In genomic region chr2:207768168-207768890, GRCh38 we compare ENCODE assay signal across 8 cellular contexts. TPM values are rescaled to one million over a fixed set of nuclear protein-coding genes. Genes with fewer than 3 reads are reported as not detected.
DNase-seq lines count a peak whose midpoint lies in the region; TF ChIP-seq lines count a peak whose summit lies in the region.

No MANE protein-coding gene starts in this region.

- no peaks in the 10 kb centered on the region for H3K36me3 ChIP-seq in PC-9 (ENCODE audit: low read depth)
- peaks cover 0 to 5% of the 10 kb centered on the region in 2 donors for H3K36me3 ChIP-seq in ascending aorta
- no peaks in the 10 kb centered on the region for H3K36me3 ChIP-seq in hepatocyte (replicated peaks; ENCODE audit: insufficient read depth, low read depth)
- H3K36me3 ChIP-seq in sigmoid colon = peaks cover 12 to 47% (median 27%) of the 10 kb centered on the region in 4 donors

- 2% methylated on average over 60 of the region's 74 CpGs for WGBS in hepatocyte (ENCODE audit: low lambda C conversion rate, missing lambda C conversion rate)
- WGBS in sigmoid colon, 2 donors = 1 to 3% methylated on average over 74 of the region's 74 CpGs

- H3K4me3 ChIP-seq in PC-9 (peak overlapping the region; percentile 71), ascending aorta (peak overlapping the region; percentile 75 to 83), hepatocyte (peak overlapping the region; percentile 89), sigmoid colon (peak overlapping the region; percentile 75 to 98 (median 86))

- no peak for TF ChIP-seq EP300 in sigmoid colon (IDR thresholded peaks at IDR 0.05)

- peak overlapping the region; percentile 93 for H2AFZ ChIP-seq in PC-9
- peak overlapping the region; percentile 85 for H2AFZ ChIP-seq in hepatocyte

- no peak for TF ChIP-seq POLR2A in sigmoid colon (IDR thresholded peaks at IDR 0.05)

- H3K9me2 ChIP-seq in PC-9 (ENCODE audit: insufficient read depth) = no peaks in the 10 kb centered on the region
- no peaks in the 10 kb centered on the region for H3K9me2 ChIP-seq in hepatocyte (replicated peaks; ENCODE audit: insufficient read depth)

- H3K27ac ChIP-seq in PC-9 (no peak overlapping the region), ascending aorta (peak overlapping the region; percentile 61 to 65), hepatocyte (peak overlapping the region; percentile 97), sigmoid colon (peak overlapping the region; percentile 81 to 97 (median 92))

- H4K20me1 ChIP-seq in PC-9 (ENCODE audit: insufficient read depth) (no peaks in the 10 kb centered on the region), hepatocyte (ENCODE audit: insufficient read depth, poor library complexity, severe bottlenecking) (peaks cover 5% of the 10 kb centered on the region)

- BruUV-seq in PC-9 (replicated peaks; lab: Mats Ljungman, UMichigan) = TSS peak; percentile 20

- H3K27me3 ChIP-seq in PC-9 (ENCODE audit: insufficient read depth, low read depth) (no peaks in the 10 kb centered on the region), ascending aorta (no peaks in the 10 kb centered on the region), hepatocyte (no peaks in the 10 kb centered on the region), sigmoid colon (no peaks in the 10 kb centered on the region)

- H3K4me1 ChIP-seq in PC-9 (replicated peaks; ENCODE audit: insufficient read depth) (peaks cover 21% of the 10 kb centered on the region), ascending aorta (peaks cover 8 to 9% of the 10 kb centered on the region in 2 donors), hepatocyte (ENCODE audit: insufficient read depth) (peaks cover 17% of the 10 kb centered on the region), sigmoid colon (peaks cover 0 to 58% (median 55%) of the 10 kb centered on the region in 4 donors)

- no peaks in the 10 kb centered on the region for H3K9me3 ChIP-seq in PC-9 (ENCODE audit: insufficient read depth, low read depth)
- H3K9me3 ChIP-seq in ascending aorta = no peaks in the 10 kb centered on the region
- H3K9me3 ChIP-seq in hepatocyte (ENCODE audit: low read depth) = no peaks in the 10 kb centered on the region
- H3K9me3 ChIP-seq in sigmoid colon = no peaks in the 10 kb centered on the region

- intact Hi-C loops in PC-9 (cut with micrococcal nuclease; ENCODE audit: unreplicated experiment) (loop anchor here (2.0 to 5.0 kb wide), 3 partner anchors 59 to 294 kb away; no protein-coding TSS in a partner anchor), ascending aorta (cut with DNase I) (loop anchor here (5.0 kb wide), 2 partner anchors 274 to 484 kb away; no protein-coding TSS in a partner anchor), sigmoid colon (cut with DNase I) (loop anchor here (2.0 kb wide), 2 partner anchors 58 to 162 kb away; no protein-coding TSS in a partner anchor)

- H3K4me2 ChIP-seq in PC-9 = peak overlapping the region; percentile 81
- peak overlapping the region; percentile 96 for H3K4me2 ChIP-seq in hepatocyte

- POLR2A ChIA-PET in PC-9 (lab: Charles Lee; ENCODE audit: unreplicated experiment) = no interaction called here

- CTCF ChIA-PET in PC-9 (lab: Charles Lee) = interaction anchor here (1.7 kb wide), 1 partner anchor 206 kb away, joined by 5 read pairs; no protein-coding TSS in a partner anchor

- no peak for TF ChIP-seq CTCF in PC-9 (conservative IDR thresholded peaks at IDR 0.05)
- TF ChIP-seq CTCF in ascending aorta (IDR thresholded peaks at IDR 0.05) = no peak
- no peak for TF ChIP-seq CTCF in hepatocyte (IDR thresholded peaks at IDR 0.05; ENCODE audit: poor library complexity)
- TF ChIP-seq CTCF in sigmoid colon (IDR thresholded peaks at IDR 0.05) = peak in 1 of 4 experiments; percentile 1

- 0 out of 2 replicates have a peak, but pooled peaks cover 3% of the 10 kb centered on the region for H3F3A ChIP-seq in PC-9 (ENCODE audit: insufficient read depth, low read depth)

- H3K79me2 ChIP-seq in PC-9 (ENCODE audit: low read depth) = peaks cover 36% of the 10 kb centered on the region
- peaks cover 51% of the 10 kb centered on the region for H3K79me2 ChIP-seq in hepatocyte

- DNase-seq in activated T-cell treated with anti-CD3 and anti-CD28 coated beads for 24 hours (ENCODE audit: low read depth) = peak; percentile 4
- DNase-seq in activated T-cell treated with anti-CD3 and anti-CD28 coated beads for 4 hours = no peak
- DNase-seq in PC-9 = peak; percentile 39 to 60
- DNase-seq in ascending aorta (ENCODE audit: low spot score in 2 of 2) = peak in 1 of 2 donors; percentile 68
- peak; percentile 62 for DNase-seq in hepatocyte (ENCODE audit: low spot score)
- peak; percentile 78 for DNase-seq in sigmoid colon
- no peak for DNase-seq in NOMO-1 treated with DMSO at 0.1 percent for 48 hours (lab: John Stamatoyannopoulos, UW; ENCODE audit: unreplicated experiment)
- no peak for DNase-seq in NCI-H2107 (lab: John Stamatoyannopoulos, UW)

RNA-seq across cellular contexts. Expression of gene FZD5, which starts 1.4 kb away (rescaled TPM):
- 5.6 and 6.8 TPM in 2 replicates for total RNA-seq in PC-9 (2021)
- 6.9 TPM for total RNA-seq in ascending aorta
- 43.3 and 47.2 TPM in 2 replicates for total RNA-seq in hepatocyte
- 14.4 and 16.8 TPM in 2 replicates for polyA plus RNA-seq in hepatocyte
- total RNA-seq in sigmoid colon = 10 to 100 TPM; 29.3 to 52.0 (median 37.4) TPM
- polyA plus RNA-seq in sigmoid colon = 10 to 100 TPM in 1 of 3 donors, 1 to 10 TPM in 2; 6.5 to 28.4 (median 7.8) TPM

RNA-seq across cellular contexts. Expression of gene CCNYL1, which starts 56.9 kb away (rescaled TPM):
- total RNA-seq in PC-9 (2021) (21.8 and 24.8 TPM in 2 replicates), ascending aorta (12.3 TPM), hepatocyte (10.3 and 17.6 TPM in 2 replicates), sigmoid colon (10 to 100 TPM in 2 of 4 donors, 1 to 10 TPM in 2; 9.2 to 17.8 (median 11.5) TPM)
- polyA plus RNA-seq in hepatocyte (12.0 and 13.7 TPM in 2 replicates), sigmoid colon (10 to 100 TPM; 21.6 to 49.5 (median 23.7) TPM)

Comparison
In these comparisons a context has a peak if more than half of its experiments do, and no peak if none do; other contexts are left out.
1. DNase-seq: peak in activated T-cell treated with anti-CD3 and anti-CD28 coated beads for 24 hours (single experiment), PC-9 (2 of 2), hepatocyte (single experiment) and sigmoid colon (single experiment); none in activated T-cell treated with anti-CD3 and anti-CD28 coated beads for 4 hours (single experiment), NOMO-1 treated with DMSO at 0.1 percent for 48 hours (single experiment) and NCI-H2107 (single experiment).
2. Peak in every context shown above with its lines, with median percentiles within 50 percentile points of each other: H3K4me3 ChIP-seq.